ENCODE assay signal across 18 cellular contexts in the genomic region with DNA sequence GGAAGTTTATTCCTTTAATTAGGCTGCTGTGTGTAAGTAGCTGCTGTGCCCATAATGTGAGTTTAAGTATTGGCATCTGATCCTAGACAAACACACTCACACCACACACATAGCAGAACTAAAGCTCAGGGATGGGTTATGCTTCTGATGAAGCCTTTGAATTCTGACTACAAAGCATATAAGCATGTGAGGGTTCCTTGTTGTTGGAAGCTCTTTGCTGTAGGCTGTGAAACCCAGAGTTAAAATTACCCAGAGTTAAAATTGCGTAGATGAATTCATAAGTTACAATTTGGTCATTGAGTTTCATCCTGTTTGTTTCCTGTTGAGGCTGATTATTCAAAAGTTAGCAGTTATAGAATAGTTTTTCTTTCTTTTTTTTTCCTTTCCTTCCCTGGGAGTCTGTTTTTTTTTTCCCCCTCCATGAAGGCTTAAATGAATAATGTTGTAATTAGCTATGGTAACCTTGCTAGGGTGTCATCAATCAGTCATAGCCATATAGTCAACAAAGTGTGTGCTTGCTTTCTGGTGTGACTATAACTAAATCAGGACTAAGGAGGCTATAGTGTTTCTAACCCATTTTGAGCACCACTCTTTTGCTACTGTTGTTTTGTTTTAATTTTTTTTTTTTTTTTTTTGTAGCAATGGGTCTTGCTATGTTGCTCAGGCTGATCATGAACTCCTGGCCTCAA.
DNase-seq lines count a peak whose midpoint lies in the region; ATAC-seq and TF ChIP-seq lines count a peak whose summit lies in the region.
"Had no signal": no experiment of that assay in that cellular context is flagged by ENCODE, and none has a peak within 500 bp of the region (broad histone marks: within the 10 kb centered on the region; RNA-seq: fewer than 3 reads in every experiment).

No MANE protein-coding gene starts in this region.

- CTCF ChIA-PET in activated CD4-positive, alpha-beta T cell treated with anti-CD3 and anti-CD28 coated beads, Interleukin-2, amount 10 ng/mL, durations not matched to agents 7 days and 5 days (lab: Charles Lee): interaction anchor here (0.8 to 1.8 kb wide), 5 partner anchors 9 to 19 kb away, joined by 3 to 5 read pairs (median 5); no protein-coding TSS in a partner anchor

- H3K27ac Mint-ChIP-seq in activated CD4-positive, alpha-beta T cell treated with anti-CD3 and anti-CD28 coated beads, Interleukin-2, amount 10 ng/mL, durations not matched to agents 7 days and 5 days: peak overlapping the region; percentile 79
- H3K27ac Mint-ChIP-seq in T-helper 1 cell treated with Interleukin-12 subunit alpha and Interleukin-12 subunit beta and Interleukin-4 antibody, amounts not matched to agents 30 μg/mL and 1 μg/mL, for 36 hours: peak overlapping the region; percentile 83
- peak overlapping the region in 3 of 5 experiments; percentile 22 to 72 (median 37) for H3K27ac Mint-ChIP-seq in brain
- H3K27ac Mint-ChIP-seq: activated CD8-positive, alpha-beta memory T cell treated with anti-CD3 and anti-CD28 coated beads, Interleukin-2, amount 10 ng/mL, durations not matched to agents 7 days and 5 days; CD14-positive monocyte; stimulated activated naive B cell treated with anti-CD40 and anti-IgM and Interleukin-4, amounts not matched to agents 10 μg/mL and 1 μg/mL and 100 μg/mL, for 72 hours had no signal

- peaks cover 56% of the 10 kb centered on the region for H3K36me3 Mint-ChIP-seq in activated CD4-positive, alpha-beta T cell treated with anti-CD3 and anti-CD28 coated beads, Interleukin-2, amount 10 ng/mL, durations not matched to agents 7 days and 5 days (ENCODE audit: low read depth)
- H3K36me3 Mint-ChIP-seq in T-helper 1 cell treated with Interleukin-12 subunit alpha and Interleukin-12 subunit beta and Interleukin-4 antibody, amounts not matched to agents 30 μg/mL and 1 μg/mL, for 36 hours (ENCODE audit: low read depth): peaks cover 19% of the 10 kb centered on the region
- no peaks in the 10 kb centered on the region for H3K36me3 Mint-ChIP-seq in brain
- H3K36me3 Mint-ChIP-seq: CD14-positive monocyte; stimulated activated naive B cell treated with anti-CD40 and anti-IgM and Interleukin-4, amounts not matched to agents 10 μg/mL and 1 μg/mL and 100 μg/mL, for 72 hours had no signal

- TF ChIP-seq CTCF in brain (conservative IDR thresholded peaks at IDR 0.05): no peak

- intact Hi-C loops in sciatic nerve (cut with DNase I): no loop called here

- H3K9me3 Mint-ChIP-seq in activated CD4-positive, alpha-beta T cell treated with anti-CD3 and anti-CD28 coated beads, Interleukin-2, amount 10 ng/mL, durations not matched to agents 7 days and 5 days: peaks cover 32% of the 10 kb centered on the region
- H3K9me3 Mint-ChIP-seq in T-helper 1 cell treated with Interleukin-12 subunit alpha and Interleukin-12 subunit beta and Interleukin-4 antibody, amounts not matched to agents 30 μg/mL and 1 μg/mL, for 36 hours: peaks cover 18% of the 10 kb centered on the region
- H3K9me3 Mint-ChIP-seq in brain: no peaks in the 10 kb centered on the region
- H3K9me3 Mint-ChIP-seq: CD14-positive monocyte; stimulated activated naive B cell treated with anti-CD40 and anti-IgM and Interleukin-4, amounts not matched to agents 10 μg/mL and 1 μg/mL and 100 μg/mL, for 72 hours had no signal

- H3K4me1 Mint-ChIP-seq in activated CD4-positive, alpha-beta T cell treated with anti-CD3 and anti-CD28 coated beads, Interleukin-2, amount 10 ng/mL, durations not matched to agents 7 days and 5 days: peaks cover 59% of the 10 kb centered on the region
- peaks cover 40% of the 10 kb centered on the region for H3K4me1 Mint-ChIP-seq in T-helper 1 cell treated with Interleukin-12 subunit alpha and Interleukin-12 subunit beta and Interleukin-4 antibody, amounts not matched to agents 30 μg/mL and 1 μg/mL, for 36 hours (ENCODE audit: low read depth)
- H3K4me1 Mint-ChIP-seq in brain: peaks cover 46% of the 10 kb centered on the region

- POLR2A ChIA-PET in activated CD4-positive, alpha-beta T cell treated with anti-CD3 and anti-CD28 coated beads, Interleukin-2, amount 10 ng/mL, durations not matched to agents 7 days and 5 days (lab: Charles Lee): no interaction called here

- peak; percentile 15 for ATAC-seq in sciatic nerve
- ATAC-seq: activated CD8-positive, alpha-beta memory T cell treated with anti-CD3 and anti-CD28 coated beads, Interleukin-2, amount 10 ng/mL, durations not matched to agents 7 days and 5 days; left lobe of liver; mucosa of descending colon; stimulated activated naive B cell treated with anti-CD40 and anti-IgM and Interleukin-4, amounts not matched to agents 10 μg/mL and 1 μg/mL and 100 μg/mL, for 72 hours had no signal

- no peaks in the 10 kb centered on the region for H3K27me3 Mint-ChIP-seq in activated CD4-positive, alpha-beta T cell treated with anti-CD3 and anti-CD28 coated beads, Interleukin-2, amount 10 ng/mL, durations not matched to agents 7 days and 5 days
- H3K27me3 Mint-ChIP-seq in T-helper 1 cell treated with Interleukin-12 subunit alpha and Interleukin-12 subunit beta and Interleukin-4 antibody, amounts not matched to agents 30 μg/mL and 1 μg/mL, for 36 hours (ENCODE audit: low read depth): no peaks in the 10 kb centered on the region
- peaks cover 4% of the 10 kb centered on the region for H3K27me3 Mint-ChIP-seq in brain
- H3K27me3 Mint-ChIP-seq: activated CD8-positive, alpha-beta memory T cell treated with anti-CD3 and anti-CD28 coated beads, Interleukin-2, amount 10 ng/mL, durations not matched to agents 7 days and 5 days; stimulated activated naive B cell treated with anti-CD40 and anti-IgM and Interleukin-4, amounts not matched to agents 10 μg/mL and 1 μg/mL and 100 μg/mL, for 72 hours had no signal

- no peak for DNase-seq in activated CD4-positive, alpha-beta T cell treated with anti-CD3 and anti-CD28 coated beads, Interleukin-2, amount 10 ng/mL, durations not matched to agents 7 days and 5 days
- no peak for DNase-seq in activated CD4-positive, alpha-beta T cell treated with anti-CD3 and anti-CD28 coated beads, Interleukin-2, amount 50 U/mL, for 1 hour
- DNase-seq in sciatic nerve (ENCODE audit: low spot score) (no peak), NCI-H1930 (lab: John Stamatoyannopoulos, UW) (no peak), NCI-H524 (lab: John Stamatoyannopoulos, UW) (no peak), NCI-H1417 treated with DMSO at 0.1 percent for 48 hours (lab: John Stamatoyannopoulos, UW) (no peak)
- DNase-seq: activated CD8-positive, alpha-beta memory T cell treated with anti-CD3 and anti-CD28 coated beads, Interleukin-2, amount 10 ng/mL, durations not matched to agents 7 days and 5 days; esophagus squamous epithelium; mucosa of descending colon; NCI-H1436 treated with DMSO at 0.1 percent for 48 hours; occipital lobe; RPMI8226; stimulated activated naive B cell treated with anti-CD40 and anti-IgM and Interleukin-4, amounts not matched to agents 10 μg/mL and 1 μg/mL and 100 μg/mL, for 72 hours; WERI-Rb-1 had no signal

- no peak overlapping the region for H3K4me3 Mint-ChIP-seq in activated CD4-positive, alpha-beta T cell treated with anti-CD3 and anti-CD28 coated beads, Interleukin-2, amount 10 ng/mL, durations not matched to agents 7 days and 5 days
- peak overlapping the region; percentile 21 for H3K4me3 Mint-ChIP-seq in T-helper 1 cell treated with Interleukin-12 subunit alpha and Interleukin-12 subunit beta and Interleukin-4 antibody, amounts not matched to agents 30 μg/mL and 1 μg/mL, for 36 hours
- H3K4me3 Mint-ChIP-seq in brain: peak overlapping the region in 1 of 5 experiments; percentile 21
- H3K4me3 Mint-ChIP-seq: activated CD8-positive, alpha-beta memory T cell treated with anti-CD3 and anti-CD28 coated beads, Interleukin-2, amount 10 ng/mL, durations not matched to agents 7 days and 5 days; CD14-positive monocyte; stimulated activated naive B cell treated with anti-CD40 and anti-IgM and Interleukin-4, amounts not matched to agents 10 μg/mL and 1 μg/mL and 100 μg/mL, for 72 hours had no signal
